ENCODE assay signal across 16 cellular contexts in genomic region chr19:58536852-58537798, GRCh38. TPM values are rescaled to one million over a fixed set of nuclear protein-coding genes. Genes with fewer than 3 reads are reported as not detected.
A peak's percentile ranks its signal among the peaks of the same experiment; 100 is the strongest.
DNase-seq lines count a peak whose midpoint lies in the region; ATAC-seq and TF ChIP-seq lines count a peak whose summit lies in the region.
"Had no signal": no experiment of that assay in that cellular context is flagged by ENCODE, and none has a peak within 500 bp of the region (broad histone marks: within the 10 kb centered on the region; RNA-seq: fewer than 3 reads in every experiment).

No MANE protein-coding gene starts in this region.

- TF ChIP-seq CTCF in CD4-positive, alpha-beta T cell (IDR thresholded peaks at IDR 0.05): no peak
- no peak for TF ChIP-seq CTCF in GM23338 (conservative IDR thresholded peaks at IDR 0.05; ENCODE audit: low read depth in 2 of 2)
- no peak for TF ChIP-seq CTCF in lower lobe of right lung (IDR thresholded peaks at IDR 0.05)

- peaks cover 5% of the 10 kb centered on the region for H3K27me3 ChIP-seq in CD4-positive, alpha-beta T cell (ENCODE audit: control insufficient read depth, insufficient read depth, low read length)
- H3K27me3 ChIP-seq in GM23338 (ENCODE audit: insufficient read depth) (peaks cover 6% of the 10 kb centered on the region; the same call in 1 of the 2 replicates), lower lobe of right lung (ENCODE audit: low read depth) (peaks cover 15% of the 10 kb centered on the region)

- no peaks in the 10 kb centered on the region for H3K36me3 ChIP-seq in GM23338 (ENCODE audit: insufficient read depth)
- no peaks in the 10 kb centered on the region for H3K36me3 ChIP-seq in lower lobe of right lung
- H3K36me3 ChIP-seq: BE2C, tibial artery had no signal

- POLR2A ChIA-PET in CD4-positive, alpha-beta T cell (lab: Charles Lee): interaction anchor here (1.5 to 1.9 kb wide), 2 partner anchors 17 to 18 kb away, joined by 5 to 16 read pairs; partner anchors contain the start of genes CHMP2A and ZBTB45

- peak overlapping the region; percentile 60; the same call in 1 of the 2 replicates for H3K4me3 ChIP-seq in GM23338
- H3K4me3 ChIP-seq in lower lobe of right lung: no peak overlapping the region

- no peak overlapping the region for H3K27ac Mint-ChIP-seq in CD4-positive, alpha-beta T cell
- H3K27ac Mint-ChIP-seq in GM23338: peak overlapping the region; percentile 98
- H3K27ac Mint-ChIP-seq in activated T-helper 1 cell treated with anti-CD3 and anti-CD28 coated beads, Interleukin-12 subunit alpha, Interleukin-12 subunit beta, Interleukin-2, Interleukin-4 antibody, amounts not matched to agents 30 ng/mL and 10 ng/mL and 1 ng/mL, durations not matched to agents 14 hours and 24 hours and 36 hours: peak overlapping the region; percentile 63

- peaks cover 6% of the 10 kb centered on the region; the same call in 1 of the 2 replicates for H3F3A ChIP-seq in GM23338 (replicated peaks; ENCODE audit: low read depth)

- peaks cover 15% of the 10 kb centered on the region for H3K4me1 Mint-ChIP-seq in CD4-positive, alpha-beta T cell (ENCODE audit: low read depth)
- H3K4me1 Mint-ChIP-seq in GM23338: peaks cover 14% of the 10 kb centered on the region
- peaks cover 5% of the 10 kb centered on the region for H3K4me1 Mint-ChIP-seq in activated T-helper 1 cell treated with anti-CD3 and anti-CD28 coated beads, Interleukin-12 subunit alpha, Interleukin-12 subunit beta, Interleukin-2, Interleukin-4 antibody, amounts not matched to agents 30 ng/mL and 10 ng/mL and 1 ng/mL, durations not matched to agents 14 hours and 24 hours and 36 hours (ENCODE audit: low read depth)

- H3K9me3 ChIP-seq in CD4-positive, alpha-beta T cell (ENCODE audit: control insufficient read depth, low read length): no peaks in the 10 kb centered on the region
- no peaks in the 10 kb centered on the region for H3K9me3 ChIP-seq in lower lobe of right lung
- H3K9me3 ChIP-seq: BE2C, tibial artery had no signal

- no peak for ATAC-seq in CD4-positive, alpha-beta T cell (ENCODE audit: poor library complexity)
- ATAC-seq in GM23338 (no peak), lower lobe of right lung (peak; percentile 10 to 37), GM21723 (IDR thresholded peaks at IDR 0.05; ENCODE audit: unreplicated experiment) (no peak), HG02763 (IDR thresholded peaks at IDR 0.05; ENCODE audit: unreplicated experiment) (no peak)

- H4K20me1 ChIP-seq in GM23338 (replicated peaks; ENCODE audit: insufficient read depth): no peaks in the 10 kb centered on the region

- no peak for DNase-seq in CD4-positive, alpha-beta T cell
- no peak for DNase-seq in GM23338 (ENCODE audit: low spot score)
- DNase-seq in activated T-helper 1 cell treated with anti-CD3 and anti-CD28 coated beads, Interleukin-12 subunit alpha, Interleukin-12 subunit beta, Interleukin-2, Interleukin-4 antibody, amounts not matched to agents 30 ng/mL and 10 ng/mL and 1 ng/mL, durations not matched to agents 14 hours and 24 hours and 36 hours (ENCODE audit: low spot score): no peak
- DNase-seq in lower lobe of right lung: no peak
- no peak for DNase-seq in SIG-M5 treated with dmso at 0.1 percent for 504 hours (lab: John Stamatoyannopoulos, UW; ENCODE audit: unreplicated experiment)
- DNase-seq: activated CD4-positive, CD25-positive, alpha-beta regulatory T cell; activated CD8-positive, alpha-beta memory T cell treated with anti-CD3 and anti-CD28 coated beads, Interleukin-2, amount 50 U/mL, for 48 hours; BE2C; cerebellar nuclear complex; NCI-H1105 treated with DMSO at 0.1 percent for 48 hours; NCI-H2171; NCI-H774; stimulated activated CD4-positive, alpha-beta T cell treated with anti-CD3 and anti-CD28 coated beads, Interleukin-4, amount 100 ng/mL, for 4 hours; tibial artery had no signal

- no peaks in the 10 kb centered on the region for H3K9me3 Mint-ChIP-seq in CD4-positive, alpha-beta T cell
- no peaks in the 10 kb centered on the region for H3K9me3 Mint-ChIP-seq in GM23338
- H3K9me3 Mint-ChIP-seq in activated T-helper 1 cell treated with anti-CD3 and anti-CD28 coated beads, Interleukin-12 subunit alpha, Interleukin-12 subunit beta, Interleukin-2, Interleukin-4 antibody, amounts not matched to agents 30 ng/mL and 10 ng/mL and 1 ng/mL, durations not matched to agents 14 hours and 24 hours and 36 hours: no peaks in the 10 kb centered on the region

- H3K4me1 ChIP-seq in GM23338 (ENCODE audit: insufficient read depth) (peaks cover 7% of the 10 kb centered on the region; the same call in 1 of the 2 replicates), lower lobe of right lung (peaks cover 12% of the 10 kb centered on the region)
- H3K4me1 ChIP-seq: BE2C had no signal

- CTCF ChIA-PET in CD4-positive, alpha-beta T cell (lab: Charles Lee): no interaction called here

- no peak overlapping the region for H2AFZ ChIP-seq in GM23338

- no peaks in the 10 kb centered on the region for H3K27me3 Mint-ChIP-seq in CD4-positive, alpha-beta T cell
- H3K27me3 Mint-ChIP-seq in GM23338 (ENCODE audit: insufficient read depth, low read depth, poor library complexity): peaks cover 10% of the 10 kb centered on the region
- H3K27me3 Mint-ChIP-seq in activated T-helper 1 cell treated with anti-CD3 and anti-CD28 coated beads, Interleukin-12 subunit alpha, Interleukin-12 subunit beta, Interleukin-2, Interleukin-4 antibody, amounts not matched to agents 30 ng/mL and 10 ng/mL and 1 ng/mL, durations not matched to agents 14 hours and 24 hours and 36 hours (ENCODE audit: insufficient read depth): peaks cover 10% of the 10 kb centered on the region

- H3K36me3 Mint-ChIP-seq in CD4-positive, alpha-beta T cell (ENCODE audit: low read depth): no peaks in the 10 kb centered on the region
- no peaks in the 10 kb centered on the region for H3K36me3 Mint-ChIP-seq in GM23338 (ENCODE audit: low read depth)
- no peaks in the 10 kb centered on the region for H3K36me3 Mint-ChIP-seq in activated T-helper 1 cell treated with anti-CD3 and anti-CD28 coated beads, Interleukin-12 subunit alpha, Interleukin-12 subunit beta, Interleukin-2, Interleukin-4 antibody, amounts not matched to agents 30 ng/mL and 10 ng/mL and 1 ng/mL, durations not matched to agents 14 hours and 24 hours and 36 hours (ENCODE audit: low read depth)

- H3K4me2 ChIP-seq in GM23338: peak overlapping the region; percentile 79

- peak overlapping the region; percentile 7 for H3K4me3 Mint-ChIP-seq in CD4-positive, alpha-beta T cell
- peak overlapping the region; percentile 74; the same call in 2 of the 3 replicates for H3K4me3 Mint-ChIP-seq in GM23338
- H3K4me3 Mint-ChIP-seq in activated T-helper 1 cell treated with anti-CD3 and anti-CD28 coated beads, Interleukin-12 subunit alpha, Interleukin-12 subunit beta, Interleukin-2, Interleukin-4 antibody, amounts not matched to agents 30 ng/mL and 10 ng/mL and 1 ng/mL, durations not matched to agents 14 hours and 24 hours and 36 hours: peak overlapping the region; percentile 30

- H3K27ac ChIP-seq in CD4-positive, alpha-beta T cell (ENCODE audit: low read depth, low read length): no peak overlapping the region
- H3K27ac ChIP-seq in GM23338 (ENCODE audit: low read depth) (peak overlapping the region; percentile 93), lower lobe of right lung (no peak overlapping the region)
- H3K27ac ChIP-seq: tibial artery had no signal

- H3K79me2 ChIP-seq in GM23338 (replicated peaks; ENCODE audit: insufficient read depth): no peaks in the 10 kb centered on the region

- H3K9me2 ChIP-seq in GM23338 (ENCODE audit: insufficient read depth): no peaks in the 10 kb centered on the region

- intact Hi-C loops in CD4-positive, alpha-beta T cell (cut with DNase I, micrococcal nuclease): loop anchor here in 1 of 2 experiments (2.0 kb wide), 1 partner anchor 16 kb away; no protein-coding TSS in a partner anchor
- intact Hi-C loops in activated T-helper 1 cell treated with anti-CD3 and anti-CD28 coated beads, Interleukin-12 subunit alpha, Interleukin-12 subunit beta, Interleukin-2, Interleukin-4 antibody, amounts not matched to agents 30 ng/mL and 10 ng/mL and 1 ng/mL, durations not matched to agents 14 hours and 24 hours and 36 hours (cut with micrococcal nuclease): no loop called here
- intact Hi-C loops in lower lobe of right lung (cut with DNase I): no loop called here

RNA-seq across cellular contexts. Expression of gene TRIM28, which starts 6.7 kb away (rescaled TPM):
- 100 to 1,000 TPM; 549 to 553 TPM for total RNA-seq in CD4-positive, alpha-beta T cell
- 1,208 and 1,430 TPM in 2 replicates for total RNA-seq in GM23338 (2014; rRNA removed; shearing (Covaris generic))
- polyA plus RNA-seq in GM23338 (2016; fragmentation: Nextera tagmentation; extraction: Ambion mirVana): 920 and 1,022 TPM in 2 replicates
- total RNA-seq in activated T-helper 1 cell treated with anti-CD3 and anti-CD28 coated beads, Interleukin-12 subunit alpha, Interleukin-12 subunit beta, Interleukin-2, Interleukin-4 antibody, amounts not matched to agents 30 ng/mL and 10 ng/mL and 1 ng/mL, durations not matched to agents 14 hours and 24 hours and 36 hours: 664 and 687 TPM in 2 replicates
- total RNA-seq in lower lobe of right lung: 233 TPM

RNA-seq across cellular contexts. Expression of gene ZBTB45, which starts 17.5 kb away (rescaled TPM):
- total RNA-seq in CD4-positive, alpha-beta T cell: 1 to 10 TPM; 5.7 to 6.3 TPM
- total RNA-seq in GM23338 (2014; rRNA removed; shearing (Covaris generic)): 9.0 and 10.4 TPM in 2 replicates
- polyA plus RNA-seq in GM23338 (2016; fragmentation: Nextera tagmentation; extraction: Ambion mirVana): 8.5 and 9.5 TPM in 2 replicates
- total RNA-seq in activated T-helper 1 cell treated with anti-CD3 and anti-CD28 coated beads, Interleukin-12 subunit alpha, Interleukin-12 subunit beta, Interleukin-2, Interleukin-4 antibody, amounts not matched to agents 30 ng/mL and 10 ng/mL and 1 ng/mL, durations not matched to agents 14 hours and 24 hours and 36 hours: 15.9 and 17.4 TPM in 2 replicates
- 14.1 TPM for total RNA-seq in lower lobe of right lung

RNA-seq across cellular contexts. Expression of gene CHMP2A, which starts 17.8 kb away (rescaled TPM):
- 10 to 100 TPM; 60.5 to 62.4 TPM for total RNA-seq in CD4-positive, alpha-beta T cell
- total RNA-seq in GM23338 (2014; rRNA removed; shearing (Covaris generic)): 78.6 and 92.2 TPM in 2 replicates
- 143 and 145 TPM in 2 replicates for polyA plus RNA-seq in GM23338 (2016; fragmentation: Nextera tagmentation; extraction: Ambion mirVana)
- 109 and 114 TPM in 2 replicates for total RNA-seq in activated T-helper 1 cell treated with anti-CD3 and anti-CD28 coated beads, Interleukin-12 subunit alpha, Interleukin-12 subunit beta, Interleukin-2, Interleukin-4 antibody, amounts not matched to agents 30 ng/mL and 10 ng/mL and 1 ng/mL, durations not matched to agents 14 hours and 24 hours and 36 hours
- total RNA-seq in lower lobe of right lung: 104 TPM

RNA-seq across cellular contexts. Expression of gene UBE2M, which starts 21.3 kb away (rescaled TPM):
- total RNA-seq in CD4-positive, alpha-beta T cell: 10 to 100 TPM; 29.0 to 31.0 TPM
- total RNA-seq in GM23338 (2014; rRNA removed; shearing (Covaris generic)): 43.7 and 64.5 TPM in 2 replicates
- 27.6 and 39.8 TPM in 2 replicates for polyA plus RNA-seq in GM23338 (2016; fragmentation: Nextera tagmentation; extraction: Ambion mirVana)
- 147 and 164 TPM in 2 replicates for total RNA-seq in activated T-helper 1 cell treated with anti-CD3 and anti-CD28 coated beads, Interleukin-12 subunit alpha, Interleukin-12 subunit beta, Interleukin-2, Interleukin-4 antibody, amounts not matched to agents 30 ng/mL and 10 ng/mL and 1 ng/mL, durations not matched to agents 14 hours and 24 hours and 36 hours
- 50.4 TPM for total RNA-seq in lower lobe of right lung

RNA-seq across cellular contexts. Expression of gene SLC27A5, which starts 25.3 kb away (rescaled TPM):
- total RNA-seq in CD4-positive, alpha-beta T cell: 1 to 10 TPM; 3.5 to 4.8 TPM
- total RNA-seq in GM23338 (2014; rRNA removed; shearing (Covaris generic)): 13.4 and 16.2 TPM in 2 replicates
- 35.5 and 37.7 TPM in 2 replicates for polyA plus RNA-seq in GM23338 (2016; fragmentation: Nextera tagmentation; extraction: Ambion mirVana)
- 23.3 and 24.7 TPM in 2 replicates for total RNA-seq in activated T-helper 1 cell treated with anti-CD3 and anti-CD28 coated beads, Interleukin-12 subunit alpha, Interleukin-12 subunit beta, Interleukin-2, Interleukin-4 antibody, amounts not matched to agents 30 ng/mL and 10 ng/mL and 1 ng/mL, durations not matched to agents 14 hours and 24 hours and 36 hours
- total RNA-seq in lower lobe of right lung: 6.6 TPM

Comparison
In these comparisons a context has a peak if more than half of its experiments do, and no peak if none do; other contexts are left out.
1. ATAC-seq: peak in lower lobe of right lung (2 of 2); none in CD4-positive, alpha-beta T cell (single experiment), GM23338 (single experiment), GM21723 (single experiment) and HG02763 (single experiment).
2. H3K4me3 Mint-ChIP-seq: peak in every context shown above with its lines; median percentile 74 in GM23338; 30 in activated T-helper 1 cell treated with anti-CD3 and anti-CD28 coated beads, Interleukin-12 subunit alpha, Interleukin-12 subunit beta, Interleukin-2, Interleukin-4 antibody, amounts not matched to agents 30 ng/mL and 10 ng/mL and 1 ng/mL, durations not matched to agents 14 hours and 24 hours and 36 hours; 7 in CD4-positive, alpha-beta T cell.